Comparison of ENCODE assay signal across 22 cellular contexts in the genomic region with DNA sequence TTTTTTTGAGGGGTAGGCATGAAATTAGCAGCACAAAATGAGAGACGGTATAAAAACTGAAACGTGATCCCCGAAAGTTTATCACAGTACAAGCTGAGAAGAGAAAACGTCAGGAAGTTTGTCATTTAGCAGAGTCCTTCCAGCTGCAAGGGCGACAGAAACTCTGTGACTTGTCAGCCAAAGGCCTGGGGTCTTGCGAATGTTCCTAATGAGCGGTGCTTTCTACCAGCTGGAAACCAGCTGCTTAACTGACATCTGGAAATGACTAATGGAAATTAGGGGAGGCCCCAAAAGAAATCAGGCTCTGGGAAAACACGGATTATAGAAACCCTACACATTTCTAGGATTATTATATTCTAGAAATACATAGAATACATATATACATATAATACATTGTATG.
DNase-seq lines count a peak whose midpoint lies in the region; ATAC-seq and TF ChIP-seq lines count a peak whose summit lies in the region.
"Had no signal": no experiment of that assay in that cellular context is flagged by ENCODE, and none has a peak within 500 bp of the region (broad histone marks: within the 10 kb centered on the region; RNA-seq: fewer than 3 reads in every experiment).

No MANE protein-coding gene starts in this region.

- no peaks in the 10 kb centered on the region for H3K27me3 ChIP-seq in cardiac muscle cell
- H3K27me3 ChIP-seq in right atrium auricular region, result no peaks in the 10 kb centered on the region
- H3K27me3 ChIP-seq: BLaER1, SJSA1 had no signal

- TF ChIP-seq POLR2A in GM18505 (IDR thresholded peaks at IDR 0.05; ENCODE audit: borderline replicate concordance, extremely low read depth, insufficient read depth, insufficient read length), result no peak

- H3K4me1 ChIP-seq in cardiac muscle cell (ENCODE audit: low read depth) (peaks cover 21% of the 10 kb centered on the region), right atrium auricular region (no peaks in the 10 kb centered on the region)
- H3K4me1 ChIP-seq: HAP-1, SJSA1 had no signal

- DNase-seq in cardiac muscle cell (ENCODE audit: low read depth in 1 of 2, low spot score in 1 of 2) (peak; percentile 6 to 23), right atrium auricular region (ENCODE audit: low spot score) (no peak), RPMI7951 (ENCODE audit: low read depth) (peak; percentile 70), fibroblast of pulmonary artery (ENCODE audit: low read depth) (peak; percentile 20), NCI-H226 (no peak)
- DNase-seq: CD4-positive, CD25-positive, alpha-beta regulatory T cell; NCI-H1092 treated with DMSO at 0.1 percent for 48 hours; NCI-H1436; NCI-H187; NCI-H2081 treated with DMSO at 0.1 percent for 48 hours; NCI-H2171; NCI-H524; NCI-H748 treated with DMSO at 0.1 percent for 48 hours; NK-92 treated with Interleukin-12 subunit alpha and Interleukin-12 subunit beta, amount 100 ng/mL, for 24 hours; PC-3 had no signal

- H3K9me3 ChIP-seq in cardiac muscle cell (ENCODE audit: low read depth) (no peaks in the 10 kb centered on the region), right atrium auricular region (no peaks in the 10 kb centered on the region)
- H3K9me3 ChIP-seq: HAP-1, SJSA1 had no signal

- no peak overlapping the region for H3K27ac ChIP-seq in cardiac muscle cell
- no peak overlapping the region for H3K27ac ChIP-seq in right atrium auricular region
- H3K27ac ChIP-seq: BLaER1, SJSA1 had no signal

- H3K36me3 ChIP-seq in cardiac muscle cell (no peaks in the 10 kb centered on the region), right atrium auricular region (no peaks in the 10 kb centered on the region)
- H3K36me3 ChIP-seq: BLaER1, HAP-1, SJSA1 had no signal

- H3K4me3 ChIP-seq in cardiac muscle cell, result no peak overlapping the region
- no peak overlapping the region for H3K4me3 ChIP-seq in right atrium auricular region
- H3K4me3 ChIP-seq in fibroblast of pulmonary artery (replicated peaks; ENCODE audit: low read depth, low read length), result no peak overlapping the region
- H3K4me3 ChIP-seq: BLaER1, GM23338, HAP-1, SJSA1 had no signal

- no peak for TF ChIP-seq CTCF in cardiac muscle cell (IDR thresholded peaks at IDR 0.05; ENCODE audit: low read depth, low read length)
- TF ChIP-seq CTCF in right atrium auricular region (IDR thresholded peaks at IDR 0.05), result no peak
- TF ChIP-seq CTCF in fibroblast of pulmonary artery (IDR thresholded peaks at IDR 0.05; ENCODE audit: low read length, missing control alignments), result no peak

- no peak for ATAC-seq in GM18505 (IDR thresholded peaks at IDR 0.05; ENCODE audit: unreplicated experiment)
- ATAC-seq in GM18502 (IDR thresholded peaks at IDR 0.05; ENCODE audit: poor library complexity, unreplicated experiment), result no peak
- ATAC-seq: GM23338, PC-3, Right ventricle myocardium inferior had no signal

Comparison
In these comparisons a context has a peak if more than half of its experiments do, and no peak if none do; other contexts are left out.
1. DNase-seq: peak in cardiac muscle cell (2 of 2), RPMI7951 (single experiment) and fibroblast of pulmonary artery (single experiment); none in right atrium auricular region (single experiment) and NCI-H226 (single experiment).